ENCODE assay signal across 1 cellular context in the genomic region with DNA sequence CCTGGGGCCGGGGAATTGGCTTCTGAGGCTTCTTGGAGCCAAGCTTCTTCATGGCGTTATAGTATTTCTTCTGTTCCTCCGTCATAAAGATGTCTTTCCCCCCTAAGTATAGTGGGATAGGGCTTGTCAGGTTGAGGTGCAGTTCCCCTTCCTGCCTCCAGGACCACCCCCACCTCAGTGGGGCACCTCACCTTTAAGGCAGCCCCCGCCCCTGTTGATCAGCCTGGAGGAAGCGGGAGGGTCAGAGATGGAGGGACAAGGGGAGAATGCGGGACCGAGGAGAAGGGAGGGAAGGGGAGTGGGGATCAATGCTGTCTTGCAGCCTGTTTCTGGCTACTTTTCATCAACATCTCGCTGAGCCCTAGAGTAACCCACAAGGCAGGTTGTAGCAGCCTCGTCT.
TF ChIP-seq lines count a peak whose summit lies in the region.

No MANE protein-coding gene starts in this region.

TF ChIP-seq in GM23338, 12 proteins besides CTCF, POLR2A, EP300 and RAD21 (continued from another document):
- TF ChIP-seq CREB1 (CRISPR knock-in tag; IDR thresholded peaks at IDR 0.05; ENCODE audit: low read depth) (no peak), ZNF331 (CRISPR knock-in tag; IDR thresholded peaks at IDR 0.05; ENCODE audit: low read depth) (no peak)
